7 cellular contexts compared by ENCODE assay signal in genomic region chr20:58888103-58888502, GRCh38. TPM values are rescaled to one million over a fixed set of nuclear protein-coding genes. Genes with fewer than 3 reads are reported as not detected.
DNase-seq lines count a peak whose midpoint lies in the region; ATAC-seq, FAIRE-seq and TF ChIP-seq lines count a peak whose summit lies in the region.

No MANE protein-coding gene starts in this region.

- H3K4me1 Mint-ChIP-seq in IgD-negative memory B cell = peaks cover 13 to 20% (median 19%) of the 10 kb centered on the region in 3 donors
- peaks cover 27% of the 10 kb centered on the region for H3K4me1 Mint-ChIP-seq in activated naive CD8-positive, alpha-beta T cell treated with anti-CD3 and anti-CD28 coated beads for 36 hours
- H3K4me1 Mint-ChIP-seq in stimulated activated naive CD8-positive, alpha-beta T cell treated with anti-CD3 and anti-CD28 coated beads, Interleukin-15, amount 100 ng/mL, for 72 hours = peaks cover 26% of the 10 kb centered on the region

- no peaks in the 10 kb centered on the region for H3K9me3 ChIP-seq in keratinocyte (ENCODE audit: control insufficient read depth, low read depth, low read length)

- no peaks in the 10 kb centered on the region for H3K36me3 ChIP-seq in keratinocyte (ENCODE audit: control insufficient read depth in 2 of 2, extremely low read depth in 1 of 2, insufficient read depth in 2 of 2, low read length in 2 of 2)

- H3K4me1 ChIP-seq in keratinocyte (ENCODE audit: control insufficient read depth, extremely low read depth, insufficient read depth, low read length) = peaks cover 5% of the 10 kb centered on the region

- H3K4me3 ChIP-seq in keratinocyte (ENCODE audit: control insufficient read depth in 2 of 3, extremely low read depth in 1 of 3, insufficient read depth in 2 of 3, low read depth in 1 of 3, low read length in 3 of 3) = peak overlapping the region; percentile 65 to 75 (median 66)

- H3K4me3 Mint-ChIP-seq in IgD-negative memory B cell = peak overlapping the region; percentile 81 to 94 (median 88)
- H3K4me3 Mint-ChIP-seq in activated naive CD8-positive, alpha-beta T cell treated with anti-CD3 and anti-CD28 coated beads for 36 hours = peak overlapping the region; percentile 85
- peak overlapping the region; percentile 86 to 87 for H3K4me3 Mint-ChIP-seq in stimulated activated naive CD8-positive, alpha-beta T cell treated with anti-CD3 and anti-CD28 coated beads, Interleukin-15, amount 100 ng/mL, for 72 hours

- dilution Hi-C loops in keratinocyte (cut with MboI; ENCODE audit: extremely low pct_ligation_motif_present, low sequenced_read_pairs) = no loop called here

- no peak for FAIRE-seq in keratinocyte (lab: Jason Lieb, UNC)

- DNase-seq in activated naive CD8-positive, alpha-beta T cell treated with anti-CD3 and anti-CD28 coated beads for 36 hours = no peak
- DNase-seq in keratinocyte (ENCODE audit: low read depth, low spot score) (no peak), pons (ENCODE audit: low spot score) (no peak)
- DNase-seq in stimulated activated naive CD8-positive, alpha-beta T cell treated with anti-CD3 and anti-CD28 coated beads, Interleukin-15, amount 100 ng/mL, for 72 hours = no peak
- no peak for DNase-seq in NK-92 treated with Interleukin-12 subunit alpha and Interleukin-12 subunit beta, amount 100 ng/mL, for 24 hours (lab: John Stamatoyannopoulos, UW)

- H3K9ac ChIP-seq in keratinocyte (ENCODE audit: control insufficient read depth, extremely low read depth, insufficient read depth, low read length) = peak overlapping the region; percentile 75

- no peak for TF ChIP-seq CTCF in keratinocyte (optimal IDR thresholded peaks at IDR 0.05 in 1 of 3, IDR thresholded peaks at IDR 0.05 in 1 of 3, conservative IDR thresholded peaks at IDR 0.05 in 1 of 3; ENCODE audit: extremely low read depth in 1 of 3, insufficient read depth in 2 of 3, low read length in 3 of 3)

- ATAC-seq in stimulated activated naive CD8-positive, alpha-beta T cell treated with anti-CD3 and anti-CD28 coated beads, Interleukin-15, amount 100 ng/mL, for 72 hours = no peak
- ATAC-seq in HG03342 (IDR thresholded peaks at IDR 0.05; ENCODE audit: unreplicated experiment) = no peak

- H3K27ac Mint-ChIP-seq in IgD-negative memory B cell = peak overlapping the region; percentile 86 to 94 (median 93)
- H3K27ac Mint-ChIP-seq in activated naive CD8-positive, alpha-beta T cell treated with anti-CD3 and anti-CD28 coated beads for 36 hours = peak overlapping the region; percentile 78
- H3K27ac Mint-ChIP-seq in stimulated activated naive CD8-positive, alpha-beta T cell treated with anti-CD3 and anti-CD28 coated beads, Interleukin-15, amount 100 ng/mL, for 72 hours = peak overlapping the region in 1 of 2 donors; percentile 86

- peaks cover 19% of the 10 kb centered on the region for H3K79me2 ChIP-seq in keratinocyte (ENCODE audit: control insufficient read depth, insufficient read depth, low read length)

- H3K27me3 Mint-ChIP-seq in IgD-negative memory B cell = no peaks in the 10 kb centered on the region
- H3K27me3 Mint-ChIP-seq in activated naive CD8-positive, alpha-beta T cell treated with anti-CD3 and anti-CD28 coated beads for 36 hours = peaks cover 4% of the 10 kb centered on the region
- no peaks in the 10 kb centered on the region for H3K27me3 Mint-ChIP-seq in stimulated activated naive CD8-positive, alpha-beta T cell treated with anti-CD3 and anti-CD28 coated beads, Interleukin-15, amount 100 ng/mL, for 72 hours

- peaks cover 3% of the 10 kb centered on the region for H3K36me3 Mint-ChIP-seq in IgD-negative memory B cell
- H3K36me3 Mint-ChIP-seq in activated naive CD8-positive, alpha-beta T cell treated with anti-CD3 and anti-CD28 coated beads for 36 hours = peaks cover 12% of the 10 kb centered on the region

- H3K27me3 ChIP-seq in keratinocyte (ENCODE audit: control insufficient read depth, extremely low read depth, insufficient read depth, low read length) = peaks cover 6% of the 10 kb centered on the region

- H3K9me3 Mint-ChIP-seq in IgD-negative memory B cell = no peaks in the 10 kb centered on the region
- no peaks in the 10 kb centered on the region for H3K9me3 Mint-ChIP-seq in activated naive CD8-positive, alpha-beta T cell treated with anti-CD3 and anti-CD28 coated beads for 36 hours
- H3K9me3 Mint-ChIP-seq in stimulated activated naive CD8-positive, alpha-beta T cell treated with anti-CD3 and anti-CD28 coated beads, Interleukin-15, amount 100 ng/mL, for 72 hours = no peaks in the 10 kb centered on the region

- no peaks in the 10 kb centered on the region for H3K9me1 ChIP-seq in keratinocyte (ENCODE audit: control insufficient read depth, extremely low read depth, insufficient read depth, low read length)

- peak overlapping the region; percentile 70 for H2AFZ ChIP-seq in keratinocyte (ENCODE audit: control insufficient read depth, low read length)

- peak overlapping the region; percentile 60 for H3K27ac ChIP-seq in keratinocyte (ENCODE audit: control insufficient read depth, insufficient read depth, low read length)

- peak overlapping the region; percentile 69 for H3K4me2 ChIP-seq in keratinocyte (ENCODE audit: control insufficient read depth, extremely low read depth, insufficient read depth, low read depth, low read length)

- no peaks in the 10 kb centered on the region for H4K20me1 ChIP-seq in keratinocyte (ENCODE audit: control insufficient read depth, extremely low read depth, insufficient read depth, low read length)

RNA-seq across cellular contexts. Expression of gene GNAS, which starts 35.6 kb away (rescaled TPM):
- 203 TPM for polyA plus RNA-seq in IgD-negative memory B cell
- 100 to 1,000 TPM; 779 to 785 TPM for total RNA-seq in activated naive CD8-positive, alpha-beta T cell treated with anti-CD3 and anti-CD28 coated beads for 36 hours
- 521 to 1,373 TPM (median 560 TPM) in 3 replicates for polyA plus RNA-seq in keratinocyte
- polyA plus RNA-seq in keratinocyte (2011; ENCODE audit: low read depth) = 345 TPM
- polyA plus RNA-seq in keratinocyte (2011; cell fraction: cytosol; rRNA removed) = 1,324 and 1,529 TPM in 2 replicates
- polyA plus RNA-seq in keratinocyte (2011; cell fraction: nucleus; rRNA removed) = 473 and 571 TPM in 2 replicates
- 763 and 836 TPM in 2 replicates for polyA plus RNA-seq in keratinocyte (2012; ENCODE audit: low replicate concordance)
- 1,008 to 2,459 TPM (median 1,365 TPM) in 3 replicates for polyA minus RNA-seq in keratinocyte
- 759 TPM for polyA minus RNA-seq in keratinocyte (2011; cell fraction: cytosol; rRNA and poly(A)+ RNA removed)
- 166 and 235 TPM in 2 replicates for polyA minus RNA-seq in keratinocyte (2011; cell fraction: nucleus; rRNA and poly(A)+ RNA removed)

RNA-seq across cellular contexts. Expression of gene GNAS-AS1, which starts 37.4 kb away (rescaled TPM):
- polyA plus RNA-seq in IgD-negative memory B cell = not detected
- 1 to 10 TPM; 1.0 to 1.3 TPM for total RNA-seq in activated naive CD8-positive, alpha-beta T cell treated with anti-CD3 and anti-CD28 coated beads for 36 hours
- polyA plus RNA-seq in keratinocyte = 0.25 to 0.37 TPM (median 0.31 TPM) in 3 replicates
- 0.89 TPM for polyA plus RNA-seq in keratinocyte (2011; ENCODE audit: low read depth)
- polyA plus RNA-seq in keratinocyte (2011; cell fraction: cytosol; rRNA removed) = 0.25 and 0.27 TPM in 2 replicates
- 0.24 and 0.32 TPM in 2 replicates for polyA plus RNA-seq in keratinocyte (2011; cell fraction: nucleus; rRNA removed)
- polyA plus RNA-seq in keratinocyte (2012; ENCODE audit: low replicate concordance) = 0.16 TPM in 1 of 2 replicates, not detected in the other
- polyA minus RNA-seq in keratinocyte = 0.13 to 0.40 TPM in 2 of 3 replicates, not detected in the other
- not detected for polyA minus RNA-seq in keratinocyte (2011; cell fraction: cytosol; rRNA and poly(A)+ RNA removed)
- polyA minus RNA-seq in keratinocyte (2011; cell fraction: nucleus; rRNA and poly(A)+ RNA removed) = 0.32 and 0.62 TPM in 2 replicates
